ENCODE assay signal across 18 cellular contexts in the genomic region with DNA sequence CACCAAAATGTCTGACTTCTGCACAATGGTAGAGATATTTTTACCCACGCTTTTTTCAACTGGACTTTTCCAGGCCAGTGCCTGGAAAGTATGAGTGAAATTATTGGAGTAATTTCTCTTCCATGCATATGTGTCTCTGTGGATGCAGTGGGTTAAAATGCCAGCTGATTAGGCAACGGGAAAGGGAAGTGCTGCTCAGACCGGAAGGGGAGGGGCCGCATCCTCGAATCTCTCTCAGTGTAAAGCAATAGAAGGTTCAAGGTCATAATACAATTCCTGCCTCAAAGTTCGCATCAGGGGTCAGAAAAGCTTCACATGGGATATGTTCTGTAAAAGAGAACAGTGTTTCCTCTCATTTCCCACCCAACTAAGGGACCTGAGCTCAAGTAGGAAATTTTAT.
A peak's percentile ranks its signal among the peaks of the same experiment; 100 is the strongest.
DNase-seq lines count a peak whose midpoint lies in the region; ATAC-seq, FAIRE-seq and TF ChIP-seq lines count a peak whose summit lies in the region.
"Had no signal": no experiment of that assay in that cellular context is flagged by ENCODE, and none has a peak within 500 bp of the region (broad histone marks: within the 10 kb centered on the region; RNA-seq: fewer than 3 reads in every experiment).

No MANE protein-coding gene starts in this region.

- WGBS in heart right ventricle, 2 donors: 33 to 37% methylated on average over 6 of the region's 6 CpGs

- H3K36me3 ChIP-seq in heart right ventricle: peaks cover 0 to 13% (median 0%) of the 10 kb centered on the region in 9 donors
- H3K36me3 ChIP-seq: cardiac muscle cell had no signal

- intact Hi-C loops in heart right ventricle (cut with DNase I): no loop called here

- TF ChIP-seq RAD21 in Ishikawa (IDR thresholded peaks at IDR 0.05; ENCODE audit: low read depth): no peak

- FAIRE-seq in GM12892 (lab: Jason Lieb, UNC): no peak
- FAIRE-seq: H1, kidney had no signal

- no peak for TF ChIP-seq EP300 in Ishikawa (IDR thresholded peaks at IDR 0.05; ENCODE audit: borderline replicate concordance)

- no peak overlapping the region for H3K4me3 ChIP-seq in heart right ventricle
- H3K4me3 ChIP-seq in retinal pigment epithelial cell (ENCODE audit: low read length): peak overlapping the region; percentile 22
- H3K4me3 ChIP-seq: cardiac muscle cell, hepatocyte had no signal

- no peak for TF ChIP-seq POLR2A in GM12892 (IDR thresholded peaks at IDR 0.05; ENCODE audit: low read depth, low read length)

- H3K4me1 ChIP-seq in heart right ventricle: peaks cover 0 to 31% (median 7%) of the 10 kb centered on the region in 9 donors

- TF ChIP-seq CTCF in heart right ventricle (IDR thresholded peaks at IDR 0.05) (no peak), retinal pigment epithelial cell (conservative IDR thresholded peaks at IDR 0.05; ENCODE audit: low read depth, low read length) (no peak)

- ATAC-seq in heart right ventricle (peak in 7 of 8 donors; percentile 26 to 80 (median 65)), GM21526 (IDR thresholded peaks at IDR 0.05; ENCODE audit: low FRiP score, unreplicated experiment) (no peak)

- H3K27ac ChIP-seq in heart right ventricle: peak overlapping the region in 6 of 10 donors; percentile 5 to 59 (median 22)
- H3K27ac ChIP-seq: cardiac muscle cell, hepatocyte had no signal

- DNase-seq in UCSD-AML1 (lab: John Stamatoyannopoulos, UW; ENCODE audit: unreplicated experiment) (peak; percentile 13), heart right ventricle (peak in 1 of 2 donors; percentile 36), retinal pigment epithelial cell (ENCODE audit: low read depth) (no peak), anterior cingulate cortex (lab: John Stamatoyannopoulos, UW) (no peak), GM12892 (ENCODE audit: insufficient read length) (no peak)
- DNase-seq: activated CD4-positive, alpha-beta memory T cell treated with anti-CD3 and anti-CD28 coated beads, Interleukin-2, amount 10 ng/mL, durations not matched to agents 7 days and 5 days; activated naive CD8-positive, alpha-beta T cell treated with anti-CD3 and anti-CD28 coated beads, Interleukin-2, amount 10 ng/mL, durations not matched to agents 7 days and 5 days; activated T-cell treated with anti-CD3 and anti-CD28 coated beads, Interleukin-2, amount 50 U/mL, for 24 hours; KG1; kidney; NCI-H1105 treated with DMSO at 0.1 percent for 48 hours; NCI-H774; stimulated activated CD4-positive, alpha-beta T cell treated with anti-CD3 and anti-CD28 coated beads, Interleukin-4, amount 100 ng/mL, for 24 hours had no signal

- no peaks in the 10 kb centered on the region for H3K27me3 ChIP-seq in heart right ventricle
- H3K27me3 ChIP-seq: cardiac muscle cell, hepatocyte had no signal

- H3K9me3 ChIP-seq in heart right ventricle: peaks cover 0 to 19% (median 0%) of the 10 kb centered on the region in 11 donors

TF ChIP-seq in Ishikawa, 13 proteins besides CTCF, POLR2A, EP300 and RAD21:
- peak; percentile 45; the same call in 1 of the 2 replicates for TF ChIP-seq MAX (IDR thresholded peaks at IDR 0.05)
- TF ChIP-seq NFIC (IDR thresholded peaks at IDR 0.05): no peak
- peak; percentile 83 for TF ChIP-seq CEBPB (IDR thresholded peaks at IDR 0.05)
- TF ChIP-seq YY1 (IDR thresholded peaks at IDR 0.05; ENCODE audit: low read depth): no peak
- TF ChIP-seq TAF1 (IDR thresholded peaks at IDR 0.05; ENCODE audit: low read depth): no peak
